Comparison of ENCODE assay signal across 12 cellular contexts in genomic region chr1:17559618-17560419, GRCh38. TPM values are rescaled to one million over a fixed set of nuclear protein-coding genes. Genes with fewer than 3 reads are reported as not detected.
DNase-seq lines count a peak whose midpoint lies in the region; ATAC-seq and TF ChIP-seq lines count a peak whose summit lies in the region.
"Had no signal": no experiment of that assay in that cellular context is flagged by ENCODE, and none has a peak within 500 bp of the region (broad histone marks: within the 10 kb centered on the region; RNA-seq: fewer than 3 reads in every experiment).

No MANE protein-coding gene starts in this region.

- no peak overlapping the region for H2AFZ ChIP-seq in GM23248

- H3K4me2 ChIP-seq in BLaER1 treated with 17β-estradiol and CSF1 and Interleukin-3, amounts not matched to agents 10 nM and 100 nM: peak overlapping the region; percentile 31 to 88 (median 66); a peak in 20 of 22 replicates
- H3K4me2 ChIP-seq in GM23248 (ENCODE audit: unreplicated experiment): no peak overlapping the region

- H3F3A ChIP-seq in GM23248 (ENCODE audit: insufficient read depth): 0 out of 2 replicates have a peak, but pooled peaks cover 4% of the 10 kb centered on the region

- no peak for ATAC-seq in psoas muscle
- ATAC-seq in HG03378 (IDR thresholded peaks at IDR 0.05; ENCODE audit: unreplicated experiment): no peak
- ATAC-seq in HG02588 (IDR thresholded peaks at IDR 0.05; ENCODE audit: unreplicated experiment): no peak

- in situ Hi-C loops in GM23248 (cut with MboI): no loop called here

- intact Hi-C loops in ascending aorta (cut with DNase I): no loop called here
- intact Hi-C loops in psoas muscle (cut with DNase I): no loop called here

- no peaks in the 10 kb centered on the region for H3K27me3 ChIP-seq in BLaER1 treated with 17β-estradiol and CSF1 and Interleukin-3, amounts not matched to agents 10 nM and 100 nM
- no peaks in the 10 kb centered on the region for H3K27me3 ChIP-seq in ascending aorta
- H3K27me3 ChIP-seq in psoas muscle (ENCODE audit: insufficient read depth in 3 of 3, low read length in 2 of 3): no peaks in the 10 kb centered on the region
- no peaks in the 10 kb centered on the region for H3K27me3 ChIP-seq in GM23248 (replicated peaks; ENCODE audit: insufficient read depth)

- 87 to 100% (median 88%) methylated on average over 7 of the region's 7 CpGs for WGBS in psoas muscle, 3 donors
- 97 to 100% methylated on average over 7 of the region's 7 CpGs for WGBS in GM23248 (ENCODE audit: low coverage in 1 of 2, low lambda C conversion rate in 2 of 2, missing lambda C conversion rate in 2 of 2), 2 experiments

- no peaks in the 10 kb centered on the region for H3K9me3 ChIP-seq in BLaER1 treated with 17β-estradiol and CSF1 and Interleukin-3, amounts not matched to agents 10 nM and 100 nM (replicated peaks in 1 of 11)
- H3K9me3 ChIP-seq in ascending aorta: no peaks in the 10 kb centered on the region
- H3K9me3 ChIP-seq in iPS-18c (ENCODE audit: control insufficient read depth, insufficient read depth, low read length): peaks cover 2% of the 10 kb centered on the region
- no peaks in the 10 kb centered on the region for H3K9me3 ChIP-seq in psoas muscle
- no peaks in the 10 kb centered on the region for H3K9me3 ChIP-seq in GM23248 (ENCODE audit: low read depth)

- peaks cover 10 to 96% (median 83%) of the 10 kb centered on the region in 11 experiments; a peak in 21 of 22 replicates for H4K20me1 ChIP-seq in BLaER1 treated with 17β-estradiol and CSF1 and Interleukin-3, amounts not matched to agents 10 nM and 100 nM
- no peaks in the 10 kb centered on the region for H4K20me1 ChIP-seq in GM23248 (ENCODE audit: insufficient read depth)

- no peak for DNase-seq in ascending aorta (ENCODE audit: low spot score in 2 of 2)
- no peak for DNase-seq in psoas muscle
- no peak for DNase-seq in stimulated activated CD4-positive, alpha-beta T cell treated with anti-CD3 and anti-CD28 coated beads, Interleukin-2, amount 100 ng/mL, for 24 hours
- DNase-seq in GM23248: no peak
- DNase-seq: activated CD8-positive, alpha-beta memory T cell treated with anti-CD3 and anti-CD28 coated beads, Interleukin-2, amount 50 U/mL, for 48 hours; NCI-H1694 treated with DMSO at 0.1 percent for 48 hours had no signal

- peak overlapping the region in 8 of 11 experiments; percentile 11 to 65 (median 24); a peak in 9 of 22 replicates for H3K27ac ChIP-seq in BLaER1 treated with 17β-estradiol and CSF1 and Interleukin-3, amounts not matched to agents 10 nM and 100 nM
- H3K27ac ChIP-seq in ascending aorta (peak overlapping the region; percentile 95 to 98), psoas muscle (peak overlapping the region; percentile 85), GM23248 (no peak overlapping the region)

- no peak overlapping the region for H3K4me3 ChIP-seq in BLaER1 treated with 17β-estradiol and CSF1 and Interleukin-3, amounts not matched to agents 10 nM and 100 nM
- H3K4me3 ChIP-seq in ascending aorta (no peak overlapping the region), iPS-18c (ENCODE audit: insufficient read depth, low read depth, low read length) (peak overlapping the region; percentile 28; the same call in 1 of the 2 replicates), psoas muscle (no peak overlapping the region), GM23248 (no peak overlapping the region)

- peaks cover 32 to 81% (median 61%) of the 10 kb centered on the region in 10 experiments for H3K4me1 ChIP-seq in BLaER1 treated with 17β-estradiol and CSF1 and Interleukin-3, amounts not matched to agents 10 nM and 100 nM
- H3K4me1 ChIP-seq in ascending aorta (peaks cover 44 to 83% of the 10 kb centered on the region in 2 donors), psoas muscle (peaks cover 40% of the 10 kb centered on the region), GM23248 (ENCODE audit: insufficient read depth) (peaks cover 34% of the 10 kb centered on the region)

- peaks cover 80% of the 10 kb centered on the region for H3K79me2 ChIP-seq in GM23248 (ENCODE audit: insufficient read depth)

- no peaks in the 10 kb centered on the region for H3K9me2 ChIP-seq in GM23248 (ENCODE audit: insufficient read depth)

- peak overlapping the region in 3 of 11 experiments; percentile 8 to 55 (median 45); a peak in 4 of 22 replicates for H3K9ac ChIP-seq in BLaER1 treated with 17β-estradiol and CSF1 and Interleukin-3, amounts not matched to agents 10 nM and 100 nM
- H3K9ac ChIP-seq in GM23248: no peak overlapping the region

- TF ChIP-seq CTCF in ascending aorta (IDR thresholded peaks at IDR 0.05) (no peak), psoas muscle (IDR thresholded peaks at IDR 0.05) (no peak)

- peaks cover 0 to 8% (median 0%) of the 10 kb centered on the region in 11 experiments; a peak in 2 of 22 replicates for H3K36me3 ChIP-seq in BLaER1 treated with 17β-estradiol and CSF1 and Interleukin-3, amounts not matched to agents 10 nM and 100 nM
- H3K36me3 ChIP-seq in ascending aorta (no peaks in the 10 kb centered on the region), psoas muscle (ENCODE audit: insufficient read depth in 1 of 2, low read depth in 1 of 2) (no peaks in the 10 kb centered on the region), GM23248 (ENCODE audit: low read depth) (no peaks in the 10 kb centered on the region)

RNA-seq across cellular contexts. Expression of gene ARHGEF10L, which starts 20.3 kb away (rescaled TPM):
- total RNA-seq in ascending aorta (177 TPM), psoas muscle (100 to 1,000 TPM in 1 of 4 donors, 10 to 100 TPM in 3; 25.6 to 108 (median 43.3) TPM)
- polyA plus RNA-seq in psoas muscle (10 to 100 TPM; 18.8 to 52.5 (median 36.1) TPM), GM23248 (2016; fragmentation: Nextera tagmentation; extraction: Ambion mirVana) (6.0 TPM in 2 replicates)
- 16.1 and 19.3 TPM in 2 replicates for total RNA-seq in GM23248 (2014; rRNA removed; shearing (Covaris generic))
- total RNA-seq: T-helper 2 cell treated with Interferon-gamma antibody and Interleukin-4, amounts not matched to agents 100 ng/mL and 5 ng/mL, for 36 hours had no signal
- polyA plus RNA-seq: IgD-negative memory B cell had no signal
